ENCODE assay signal across 13 cellular contexts in genomic region chr2:46332686-46333281, GRCh38. TPM values are rescaled to one million over a fixed set of nuclear protein-coding genes. Genes with fewer than 3 reads are reported as not detected.
DNase-seq lines count a peak whose midpoint lies in the region; ATAC-seq, FAIRE-seq and TF ChIP-seq lines count a peak whose summit lies in the region.
"Had no signal": no experiment of that assay in that cellular context is flagged by ENCODE, and none has a peak within 500 bp of the region (broad histone marks: within the 10 kb centered on the region; RNA-seq: fewer than 3 reads in every experiment).

No MANE protein-coding gene starts in this region.

- H3K4me3 ChIP-seq in liver (ENCODE audit: low read depth in 1 of 3, low read length in 3 of 3) (no peak overlapping the region), HepG2 (replicated peaks in 1 of 3; ENCODE audit: insufficient read depth in 1 of 3, low read depth in 2 of 3, low read length in 3 of 3) (no peak overlapping the region), esophagus muscularis mucosa (no peak overlapping the region), parathyroid adenoma (ENCODE audit: low read depth, low read length) (no peak overlapping the region)
- H3K4me3 ChIP-seq: adrenal gland, HAP-1 had no signal

- no peaks in the 10 kb centered on the region for H3K9me3 ChIP-seq in liver (ENCODE audit: control insufficient read depth in 4 of 4, low read length in 3 of 4)
- no peaks in the 10 kb centered on the region for H3K9me3 ChIP-seq in HepG2 (ENCODE audit: low read length)
- H3K9me3 ChIP-seq in esophagus muscularis mucosa: no peaks in the 10 kb centered on the region
- H3K9me3 ChIP-seq in parathyroid adenoma (ENCODE audit: control insufficient read depth, low read length): no peaks in the 10 kb centered on the region
- H3K9me3 ChIP-seq: adrenal gland, HAP-1 had no signal

- TF ChIP-seq RAD21 in liver (IDR thresholded peaks at IDR 0.05): no peak
- no peak for TF ChIP-seq RAD21 in HepG2 (CRISPR knock-in tag; IDR thresholded peaks at IDR 0.05)

- TF ChIP-seq EP300 in HepG2 (IDR thresholded peaks at IDR 0.05; ENCODE audit: low read depth in 2 of 2, low read length in 2 of 2): no peak
- TF ChIP-seq EP300 in HepG2 (CRISPR knock-in tag; IDR thresholded peaks at IDR 0.05; ENCODE audit: borderline replicate concordance): no peak
- no peak for TF ChIP-seq EP300 in esophagus muscularis mucosa (IDR thresholded peaks at IDR 0.05)

- intact Hi-C loops in HepG2 (cut with micrococcal nuclease; ENCODE audit: unreplicated experiment): no loop called here
- intact Hi-C loops in esophagus muscularis mucosa (cut with DNase I): no loop called here

- 62% methylated on average over 8 of the region's 8 CpGs for WGBS in liver
- WGBS in HepG2 (ENCODE audit: low lambda C conversion rate): 93% methylated on average over 8 of the region's 8 CpGs
- 92% methylated on average over 5 of the region's 8 CpGs for WGBS in esophagus muscularis mucosa

- in situ Hi-C loops in HepG2 (cut with HindIII; ENCODE audit: extremely low pct_ligation_motif_present, low pct_unique_long_range_greater_than_20kb): no loop called here

- BruUV-seq in HepG2 (replicated peaks; lab: Mats Ljungman, UMichigan): no TSS peak

- H2AFZ ChIP-seq in HepG2 (ENCODE audit: low read length): no peak overlapping the region
- H2AFZ ChIP-seq in parathyroid adenoma: peak overlapping the region; percentile 6

- H3K9ac ChIP-seq in liver (ENCODE audit: low read depth in 1 of 2, low read length in 2 of 2) (no peak overlapping the region), HepG2 (ENCODE audit: insufficient read depth, low read depth, low read length) (no peak overlapping the region), parathyroid adenoma (no peak overlapping the region)

- H3K27me3 ChIP-seq in liver (ENCODE audit: control insufficient read depth in 4 of 4, insufficient read depth in 4 of 4, low read length in 3 of 4) (no peaks in the 10 kb centered on the region), HepG2 (ENCODE audit: control insufficient read depth in 1 of 2, insufficient read depth in 2 of 2, low read length in 2 of 2) (no peaks in the 10 kb centered on the region), esophagus muscularis mucosa (no peaks in the 10 kb centered on the region), parathyroid adenoma (ENCODE audit: control insufficient read depth, insufficient read depth, low read length) (no peaks in the 10 kb centered on the region)
- H3K27me3 ChIP-seq: adrenal gland had no signal

- TF ChIP-seq CTCF in liver (IDR thresholded peaks at IDR 0.05; ENCODE audit: low read depth, low read length, missing input control) (no peak), HepG2 (CRISPR knock-in tag; IDR thresholded peaks at IDR 0.05) (no peak), esophagus muscularis mucosa (IDR thresholded peaks at IDR 0.05) (no peak), parathyroid adenoma (IDR thresholded peaks at IDR 0.05) (no peak)

- peak overlapping the region; percentile 81 to 82 for H3K27ac ChIP-seq in liver (ENCODE audit: low read depth in 1 of 2, low read length in 2 of 2)
- H3K27ac ChIP-seq in HepG2 (ENCODE audit: extremely low read length, insufficient read depth, low read length): no peak overlapping the region
- H3K27ac ChIP-seq in esophagus muscularis mucosa (replicated peaks in 1 of 4): peak overlapping the region; percentile 68 to 80 (median 75)
- H3K27ac ChIP-seq in parathyroid adenoma: peak overlapping the region; percentile 32

- H3K79me2 ChIP-seq in HepG2 (ENCODE audit: insufficient read depth, low read length) (peaks cover 96% of the 10 kb centered on the region), parathyroid adenoma (peaks cover 46% of the 10 kb centered on the region)

- CTCF ChIA-PET in HepG2 (lab: Yijun Ruan, JAX; ENCODE audit: low intra/inter-chr PET ratio, low total read pairs): no interaction called here

- H3K36me3 ChIP-seq in liver (ENCODE audit: control insufficient read depth in 4 of 4, insufficient read depth in 3 of 4, low read depth in 1 of 4, low read length in 3 of 4) (no peaks in the 10 kb centered on the region), HepG2 (replicated peaks in 1 of 2; ENCODE audit: control insufficient read depth in 1 of 2, insufficient read depth in 2 of 2, low read length in 2 of 2) (peaks cover 2% of the 10 kb centered on the region in 2 experiments; a peak in 2 of 5 replicates), esophagus muscularis mucosa (peaks cover 0 to 4% (median 0%) of the 10 kb centered on the region in 4 donors), parathyroid adenoma (ENCODE audit: control insufficient read depth, insufficient read depth, low read length) (no peaks in the 10 kb centered on the region)
- H3K36me3 ChIP-seq: adrenal gland, HAP-1 had no signal

- TF ChIP-seq POLR2A in HepG2 (IDR thresholded peaks at IDR 0.05; ENCODE audit: insufficient read depth in 1 of 2, low read depth in 2 of 2, low read length in 2 of 2) (no peak), esophagus muscularis mucosa (IDR thresholded peaks at IDR 0.05; ENCODE audit: low read depth) (no peak)

- peaks cover 29 to 93% (median 88%) of the 10 kb centered on the region in 4 donors for H3K4me1 ChIP-seq in liver (ENCODE audit: control insufficient read depth in 4 of 4, insufficient read depth in 4 of 4, low read length in 3 of 4)
- peaks cover 100% of the 10 kb centered on the region for H3K4me1 ChIP-seq in HepG2 (ENCODE audit: insufficient read depth, low read length)
- H3K4me1 ChIP-seq in esophagus muscularis mucosa: peaks cover 93 to 100% (median 99%) of the 10 kb centered on the region in 4 donors
- H3K4me1 ChIP-seq in parathyroid adenoma: peaks cover 90% of the 10 kb centered on the region

- FAIRE-seq in HepG2 (lab: Jason Lieb, UNC): no peak

- POLR2A ChIA-PET in HepG2 (lab: Yijun Ruan, JAX): no interaction called here

- ATAC-seq in HepG2 (no peak), GM18907 (IDR thresholded peaks at IDR 0.05; ENCODE audit: unreplicated experiment) (no peak), HG03280 (IDR thresholded peaks at IDR 0.05; ENCODE audit: unreplicated experiment) (no peak)

- H3K4me2 ChIP-seq in HepG2 (ENCODE audit: low read depth, low read length) (no peak overlapping the region), parathyroid adenoma (ENCODE audit: low read length) (peak overlapping the region; percentile 2)

- no peak for DNase-seq in HepG2 (ENCODE audit: low spot score)
- DNase-seq in esophagus muscularis mucosa (ENCODE audit: extremely low spot score): no peak
- DNase-seq in inferior parietal cortex (ENCODE audit: extremely low spot score): no peak
- DNase-seq in NCI-H524 treated with DMSO at 0.1 percent for 48 hours (lab: John Stamatoyannopoulos, UW): no peak
- DNase-seq: adrenal gland; NCI-H774; stimulated activated naive CD4-positive, alpha-beta T cell; T-helper 2 cell had no signal

- H4K20me1 ChIP-seq in HepG2 (ENCODE audit: insufficient read depth, low read length): peaks cover 60% of the 10 kb centered on the region

TF ChIP-seq in liver, 16 proteins besides CTCF, POLR2A, EP300 and RAD21 (continues in another document):
- TF ChIP-seq HNF4A (conservative IDR thresholded peaks at IDR 0.05): peak; percentile 47 to 54
- peak; percentile 31 to 37 for TF ChIP-seq RXRA (IDR thresholded peaks at IDR 0.05)

TF ChIP-seq in HepG2, 621 proteins besides CTCF, POLR2A, EP300 and RAD21 (continues in another document):
- TF ChIP-seq SYNCRIP (IDR thresholded peaks at IDR 0.05; ENCODE audit: insufficient read depth, low read depth, low read length) (no peak), CHD4 (IDR thresholded peaks at IDR 0.05; ENCODE audit: borderline replicate concordance, low read length) (no peak), ZNF496 (CRISPR knock-in tag; IDR thresholded peaks at IDR 0.05; ENCODE audit: insufficient replicate concordance) (no peak)

RNA-seq across cellular contexts. Expression of gene EPAS1, which starts 35.6 kb away (rescaled TPM):
- total RNA-seq in liver (100 to 1,000 TPM in 1 of 2 donors, 10 to 100 TPM in 1; 51.5 to 193 TPM), HepG2 (2016; rRNA removed; fragmentation: Illumina TruSeq; extraction: Trizol) (47.1 and 64.9 TPM in 2 replicates), esophagus muscularis mucosa (100 to 1,000 TPM; 113 to 225 (median 183) TPM)
- polyA plus RNA-seq in liver (10 to 100 TPM; 26.2 to 70.7 TPM), HepG2 (2011; rRNA removed) (182 and 202 TPM in 2 replicates)
- total RNA-seq in HepG2 (2016; cell fraction: cytosol; rRNA removed; fragmentation: Illumina TruSeq; extraction: Trizol; ENCODE audit: low read depth): 15.6 and 21.2 TPM in 2 replicates
- 45.9 and 54.8 TPM in 2 replicates for total RNA-seq in HepG2 (2016; cell fraction: insoluble cytoplasmic fraction; rRNA removed; fragmentation: Illumina TruSeq; extraction: Trizol)
- total RNA-seq in HepG2 (2016; cell fraction: membrane; rRNA removed; fragmentation: Illumina TruSeq; extraction: Trizol): 54.5 and 63.7 TPM in 2 replicates
- 54.3 and 61.3 TPM in 2 replicates for total RNA-seq in HepG2 (2016; cell fraction: nucleus; rRNA removed; fragmentation: Illumina TruSeq; extraction: Trizol)
- 62.2 and 87.1 TPM in 2 replicates for polyA plus RNA-seq in HepG2 (2011; cell fraction: cytosol; rRNA removed)
- polyA plus RNA-seq in HepG2 (2011; cell fraction: nucleus; rRNA removed): 133 and 141 TPM in 2 replicates
- polyA plus RNA-seq in HepG2 (2012): 97.8 and 103 TPM in 2 replicates
- 15.2 and 19.3 TPM in 2 replicates for polyA plus RNA-seq in HepG2 (2016; cell fraction: cytosol; fragmentation: Illumina TruSeq; extraction: Trizol; ENCODE audit: low read depth)
- polyA plus RNA-seq in HepG2 (2016; cell fraction: insoluble cytoplasmic fraction; fragmentation: Illumina TruSeq; extraction: Trizol; ENCODE audit: low read depth): 72.5 and 91.0 TPM in 2 replicates
- 64.7 and 77.7 TPM in 2 replicates for polyA plus RNA-seq in HepG2 (2016; cell fraction: membrane; fragmentation: Illumina TruSeq; extraction: Trizol; ENCODE audit: low read depth)
- polyA plus RNA-seq in HepG2 (2016; cell fraction: nucleus; fragmentation: Illumina TruSeq; extraction: Trizol; ENCODE audit: insufficient read depth, low read depth): 74.5 and 82.8 TPM in 2 replicates
- polyA minus RNA-seq in HepG2 (2011; rRNA and poly(A)+ RNA removed; ENCODE audit: low replicate concordance): 156 and 217 TPM in 2 replicates
- polyA minus RNA-seq in HepG2 (2011; cell fraction: cytosol; rRNA and poly(A)+ RNA removed): 122 and 129 TPM in 2 replicates
- polyA minus RNA-seq in HepG2 (2011; cell fraction: nucleus; rRNA and poly(A)+ RNA removed): 185 and 262 TPM in 2 replicates
